Comparison of ENCODE assay signal across 18 cellular contexts in the genomic region with DNA sequence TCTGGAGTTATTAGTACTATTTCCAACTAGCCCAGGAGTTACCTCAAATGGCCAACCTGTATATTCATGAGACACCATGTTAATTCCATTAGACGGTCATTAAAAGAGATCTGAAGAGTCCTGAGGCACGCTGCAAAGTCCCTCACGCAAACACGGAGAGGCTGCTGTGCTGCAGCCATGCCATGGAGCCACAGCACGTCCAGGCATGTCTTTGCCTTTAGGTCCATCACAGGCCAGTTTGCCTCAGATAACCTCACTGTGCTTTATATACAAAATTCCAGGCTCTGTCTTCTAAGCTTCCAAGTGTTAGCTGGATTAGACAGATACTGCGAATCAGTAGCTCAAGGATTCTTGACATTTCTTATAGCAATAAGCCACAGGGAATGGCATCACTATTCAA. TPM values are rescaled to one million over a fixed set of nuclear protein-coding genes. Genes with fewer than 3 reads are reported as not detected.
DNase-seq lines count a peak whose midpoint lies in the region; TF ChIP-seq lines count a peak whose summit lies in the region.
"Had no signal": no experiment of that assay in that cellular context is flagged by ENCODE, and none has a peak within 500 bp of the region (broad histone marks: within the 10 kb centered on the region; RNA-seq: fewer than 3 reads in every experiment).

No MANE protein-coding gene starts in this region.

- peaks cover 18% of the 10 kb centered on the region for H3K4me1 ChIP-seq in smooth muscle cell (ENCODE audit: low read depth)
- H3K4me1 ChIP-seq: BLaER1 treated with 17β-estradiol and CSF1 and Interleukin-3, amounts not matched to agents 10 nM and 100 nM had no signal

- H3K9ac ChIP-seq in smooth muscle cell (ENCODE audit: low read depth), result no peak overlapping the region
- H3K9ac ChIP-seq: BLaER1 treated with 17β-estradiol and CSF1 and Interleukin-3, amounts not matched to agents 10 nM and 100 nM; SK-N-SH had no signal

- H4K20me1 ChIP-seq in smooth muscle cell (ENCODE audit: low read depth), result no peaks in the 10 kb centered on the region
- H4K20me1 ChIP-seq: BLaER1 treated with 17β-estradiol and CSF1 and Interleukin-3, amounts not matched to agents 10 nM and 100 nM had no signal

- peaks cover 0 to 3% (median 0%) of the 10 kb centered on the region in 5 experiments for H3K9me3 Mint-ChIP-seq in brain
- H3K9me3 Mint-ChIP-seq in activated CD4-positive, alpha-beta memory T cell treated with anti-CD3 and anti-CD28 coated beads, Interleukin-2, amount 10 ng/mL, durations not matched to agents 7 days and 5 days, result no peaks in the 10 kb centered on the region

- POLR2A ChIA-PET in activated CD4-positive, alpha-beta memory T cell treated with anti-CD3 and anti-CD28 coated beads, Interleukin-2, amount 10 ng/mL, durations not matched to agents 7 days and 5 days (lab: Charles Lee), result no interaction called here

- no peaks in the 10 kb centered on the region for H3K27me3 ChIP-seq in smooth muscle cell (ENCODE audit: low read depth)
- H3K27me3 ChIP-seq: BLaER1 treated with 17β-estradiol and CSF1 and Interleukin-3, amounts not matched to agents 10 nM and 100 nM had no signal

- H2AFZ ChIP-seq in smooth muscle cell (ENCODE audit: low read depth), result peak overlapping the region; percentile 17
- H2AFZ ChIP-seq: PC-9 had no signal

- H3K4me3 ChIP-seq in smooth muscle cell, result no peak overlapping the region
- H3K4me3 ChIP-seq: BLaER1 treated with 17β-estradiol and CSF1 and Interleukin-3, amounts not matched to agents 10 nM and 100 nM; PC-9 had no signal

- peaks cover 51% of the 10 kb centered on the region for H3K4me1 Mint-ChIP-seq in brain
- H3K4me1 Mint-ChIP-seq in activated CD4-positive, alpha-beta memory T cell treated with anti-CD3 and anti-CD28 coated beads, Interleukin-2, amount 10 ng/mL, durations not matched to agents 7 days and 5 days, result no peaks in the 10 kb centered on the region

- CTCF ChIA-PET in activated CD4-positive, alpha-beta memory T cell treated with anti-CD3 and anti-CD28 coated beads, Interleukin-2, amount 10 ng/mL, durations not matched to agents 7 days and 5 days (lab: Charles Lee), result no interaction called here

- H3K36me3 ChIP-seq in smooth muscle cell (ENCODE audit: low read depth), result no peaks in the 10 kb centered on the region
- H3K36me3 ChIP-seq: BLaER1 treated with 17β-estradiol and CSF1 and Interleukin-3, amounts not matched to agents 10 nM and 100 nM had no signal

- H3K79me2 ChIP-seq in smooth muscle cell (ENCODE audit: low read depth), result no peaks in the 10 kb centered on the region

- 45% methylated on average over 6 of the region's 6 CpGs for WGBS in smooth muscle cell (ENCODE audit: low lambda C conversion rate)

- no peak overlapping the region for H3K4me3 Mint-ChIP-seq in brain
- H3K4me3 Mint-ChIP-seq in activated CD4-positive, alpha-beta memory T cell treated with anti-CD3 and anti-CD28 coated beads, Interleukin-2, amount 10 ng/mL, durations not matched to agents 7 days and 5 days, result no peak overlapping the region

- no peaks in the 10 kb centered on the region for H3K36me3 Mint-ChIP-seq in brain
- no peaks in the 10 kb centered on the region for H3K36me3 Mint-ChIP-seq in activated CD4-positive, alpha-beta memory T cell treated with anti-CD3 and anti-CD28 coated beads, Interleukin-2, amount 10 ng/mL, durations not matched to agents 7 days and 5 days (ENCODE audit: low read depth)

- H3K27me3 Mint-ChIP-seq in brain, result peaks cover 4% of the 10 kb centered on the region
- no peaks in the 10 kb centered on the region for H3K27me3 Mint-ChIP-seq in activated CD4-positive, alpha-beta memory T cell treated with anti-CD3 and anti-CD28 coated beads, Interleukin-2, amount 10 ng/mL, durations not matched to agents 7 days and 5 days

- peak overlapping the region; percentile 20 to 77 (median 54) for H3K27ac Mint-ChIP-seq in brain
- H3K27ac Mint-ChIP-seq in activated CD4-positive, alpha-beta memory T cell treated with anti-CD3 and anti-CD28 coated beads, Interleukin-2, amount 10 ng/mL, durations not matched to agents 7 days and 5 days, result no peak overlapping the region

- H3F3A ChIP-seq in smooth muscle cell (ENCODE audit: low read depth), result no peaks in the 10 kb centered on the region

- H3K27ac ChIP-seq in smooth muscle cell (ENCODE audit: low read depth), result no peak overlapping the region
- H3K27ac ChIP-seq: BLaER1 treated with 17β-estradiol and CSF1 and Interleukin-3, amounts not matched to agents 10 nM and 100 nM; PC-9 had no signal

- DNase-seq in NCI-H1694 (lab: John Stamatoyannopoulos, UW), result peak; percentile 6
- no peak for DNase-seq in NCI-H1694 treated with DMSO at 0.1 percent for 48 hours (lab: John Stamatoyannopoulos, UW)
- DNase-seq in NCI-H524 (lab: John Stamatoyannopoulos, UW), result peak; percentile 69 to 91
- no peak for DNase-seq in smooth muscle cell (lab: John Stamatoyannopoulos, UW; ENCODE audit: unreplicated experiment)
- no peak for DNase-seq in activated CD4-positive, alpha-beta memory T cell treated with anti-CD3 and anti-CD28 coated beads, Interleukin-2, amount 10 ng/mL, durations not matched to agents 7 days and 5 days
- DNase-seq in hypothalamus (lab: John Stamatoyannopoulos, UW), result no peak
- no peak for DNase-seq in RKO (ENCODE audit: low spot score)
- DNase-seq: 8988T, DMS53, MV-4-11, NCI-H146, NCI-H510A, PC-9, Right ventricle myocardium superior, SK-N-SH, T-helper 1 cell had no signal

- H3K9me3 ChIP-seq in smooth muscle cell (replicated peaks; ENCODE audit: low read depth), result no peaks in the 10 kb centered on the region
- H3K9me3 ChIP-seq: BLaER1 treated with 17β-estradiol and CSF1 and Interleukin-3, amounts not matched to agents 10 nM and 100 nM; SK-N-SH had no signal

- H3K4me2 ChIP-seq in smooth muscle cell, result peak overlapping the region; percentile 38
- H3K4me2 ChIP-seq: BLaER1 treated with 17β-estradiol and CSF1 and Interleukin-3, amounts not matched to agents 10 nM and 100 nM; PC-9; SK-N-SH had no signal

- no peak for TF ChIP-seq CTCF in brain (conservative IDR thresholded peaks at IDR 0.05)
- TF ChIP-seq CTCF in smooth muscle cell (IDR thresholded peaks at IDR 0.05; ENCODE audit: borderline replicate concordance, insufficient read depth, poor library complexity, severe bottlenecking), result no peak

RNA-seq across cellular contexts. Expression of a gene that starts 9.8 kb away (rescaled TPM):
- polyA plus RNA-seq in brain (ENCODE audit: insufficient read depth, low read depth, low replicate concordance), result 4.4 TPM
- total RNA-seq in smooth muscle cell, result 3.3 TPM in 1 of 2 replicates, not detected in the other
- polyA plus RNA-seq in smooth muscle cell, result 1.7 and 2.1 TPM in 2 replicates
- not detected for total RNA-seq in activated CD4-positive, alpha-beta memory T cell treated with anti-CD3 and anti-CD28 coated beads, Interleukin-2, amount 10 ng/mL, durations not matched to agents 7 days and 5 days
- total RNA-seq: PC-9 had no signal

Comparison
In these comparisons a context has a peak if more than half of its experiments do, and no peak if none do; other contexts are left out.
1. DNase-seq: peak in NCI-H1694 (single experiment) and NCI-H524 (2 of 2); none in NCI-H1694 treated with DMSO at 0.1 percent for 48 hours (single experiment), smooth muscle cell (single experiment), activated CD4-positive, alpha-beta memory T cell treated with anti-CD3 and anti-CD28 coated beads, Interleukin-2, amount 10 ng/mL, durations not matched to agents 7 days and 5 days (single experiment), hypothalamus (0 of 51) and RKO (single experiment).